ENCODE assay signal across 1 cellular context in genomic region chr3:49786357-49787181, GRCh38.
TF ChIP-seq lines count a peak whose summit lies in the region.

Gene IP6K1, minus strand, starts transcription at chr3:49786542. Its CDS starts 38,502 bp downstream, at chr3:49748040.

TF ChIP-seq in liver, 16 proteins besides CTCF, POLR2A, EP300 and RAD21 (continued from another document):
- TF ChIP-seq REST (IDR thresholded peaks at IDR 0.05), result no peak
- no peak for TF ChIP-seq TAF1 (conservative IDR thresholded peaks at IDR 0.05)
- no peak for TF ChIP-seq HNF4G (IDR thresholded peaks at IDR 0.05)
- no peak for TF ChIP-seq FOXA2 (IDR thresholded peaks at IDR 0.05)
- TF ChIP-seq ATF3 (IDR thresholded peaks at IDR 0.05), result no peak
